In the genomic region with DNA sequence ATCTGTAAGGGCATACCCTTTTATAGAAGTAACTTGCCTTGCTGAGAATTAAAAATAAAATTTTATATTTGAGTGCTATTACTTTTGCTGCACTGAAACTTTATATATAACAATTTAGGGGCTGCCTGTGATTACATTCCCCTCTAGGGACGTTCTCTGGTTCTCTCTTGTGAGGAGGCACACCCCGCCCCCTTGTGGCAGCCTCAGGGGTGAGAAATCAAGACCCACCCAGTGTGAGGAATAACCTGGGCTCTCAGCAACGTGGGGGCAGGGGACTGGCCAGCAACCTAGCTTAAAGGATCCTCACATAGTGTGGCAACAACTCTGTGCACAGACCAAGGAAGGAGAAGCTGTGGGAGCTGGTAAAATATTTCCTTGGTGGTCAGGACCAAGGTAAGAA, we compare ENCODE assay signal across 1 cellular context.
TF ChIP-seq lines count a peak whose summit lies in the region.

No MANE protein-coding gene starts in this region.

TF ChIP-seq in HepG2, 621 proteins besides CTCF, POLR2A, EP300 and RAD21:
- TF ChIP-seq TBP (CRISPR knock-in tag; IDR thresholded peaks at IDR 0.05) (no peak), STAG1 (CRISPR knock-in tag; IDR thresholded peaks at IDR 0.05) (0 out of 2 replicates have a peak, but pooled peaks have one; percentile 9)
